38 cellular contexts compared by ENCODE assay signal in the genomic region with DNA sequence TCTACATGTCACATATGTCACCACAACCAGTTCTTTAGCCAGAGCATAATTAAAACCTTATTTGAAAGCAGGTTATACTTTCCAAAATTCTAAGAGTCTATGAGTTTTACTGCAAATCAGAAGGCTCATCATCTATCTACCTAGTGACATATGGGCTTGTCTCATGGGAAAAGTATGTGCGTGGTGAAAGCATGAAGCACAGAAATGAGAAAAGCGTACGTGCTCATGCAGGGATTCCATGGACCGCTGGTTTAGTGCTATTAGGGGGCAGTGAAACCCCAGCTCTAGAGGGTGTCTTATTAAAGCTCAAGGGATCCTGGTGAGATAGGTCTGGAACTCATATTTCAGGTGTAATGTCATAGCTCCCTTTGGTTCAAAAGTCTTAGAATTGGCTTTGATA. TPM values are rescaled to one million over a fixed set of nuclear protein-coding genes. Genes with fewer than 3 reads are reported as not detected.
"Had no signal": no experiment of that assay in that cellular context is flagged by ENCODE, and none has a peak within 500 bp of the region (broad histone marks: within the 10 kb centered on the region; RNA-seq: fewer than 3 reads in every experiment).

No MANE protein-coding gene starts in this region.

- H3K4me3 Mint-ChIP-seq: activated CD4-positive, alpha-beta T cell treated with anti-CD3 and anti-CD28 coated beads for 36 hours; activated CD4-positive, alpha-beta T cell treated with anti-CD3 and anti-CD28 coated beads, Interleukin-2, amount 10 ng/mL, durations not matched to agents 7 days and 5 days; activated CD8-positive, alpha-beta T cell treated with anti-CD3 and anti-CD28 coated beads, Interleukin-2, amount 10 ng/mL, durations not matched to agents 7 days and 5 days; activated naive CD4-positive, alpha-beta T cell treated with anti-CD3 and anti-CD28 coated beads for 36 hours; activated T-cell treated with anti-CD3 and anti-CD28 coated beads, Interleukin-2, amount 50 U/mL, for 4 hours; activated T-helper 1 cell treated with anti-CD3 and anti-CD28 coated beads, Interleukin-12 subunit alpha, Interleukin-12 subunit beta, Interleukin-2, Interleukin-4 antibody, amounts not matched to agents 30 ng/mL and 10 ng/mL and 1 ng/mL, durations not matched to agents 14 hours and 24 hours and 36 hours; brain; T-helper 1 cell treated with Interleukin-12 subunit alpha and Interleukin-12 subunit beta and Interleukin-4 antibody, amounts not matched to agents 30 μg/mL and 1 μg/mL, for 36 hours; T-helper 2 cell treated with Interferon-gamma antibody and Interleukin-4, amounts not matched to agents 5 μg/mL and 100 μg/mL, for 36 hours; WTC11 had no signal

- ATAC-seq: activated CD4-positive, alpha-beta T cell treated with anti-CD3 and anti-CD28 coated beads for 36 hours; activated CD4-positive, CD25-positive, alpha-beta regulatory T cell treated with anti-CD3 and anti-CD28 coated beads, Interleukin-2, amount 50 U/mL, for 24 hours; activated CD8-positive, alpha-beta T cell treated with anti-CD3 and anti-CD28 coated beads, Interleukin-2, amount 10 ng/mL, durations not matched to agents 7 days and 5 days; activated naive CD4-positive, alpha-beta T cell treated with anti-CD3 and anti-CD28 coated beads, Interleukin-2, amount 50 U/mL, for 72 hours; activated T-cell treated with anti-CD3 and anti-CD28 coated beads, Interleukin-2, amount 50 U/mL, for 4 hours; PC-3; WTC11 had no signal

- H3K4me2 ChIP-seq: SK-N-SH had no signal

- H3K36me3 ChIP-seq: adrenal gland, Peyer's patch, SJSA1 had no signal

- DNase-seq: activated CD4-positive, alpha-beta T cell treated with anti-CD3 and anti-CD28 coated beads for 36 hours; activated CD4-positive, alpha-beta T cell treated with anti-CD3 and anti-CD28 coated beads, Interleukin-2, amount 10 ng/mL, durations not matched to agents 7 days and 5 days; activated CD4-positive, alpha-beta T cell treated with anti-CD3 and anti-CD28 coated beads, Interleukin-2, amount 50 U/mL, for 48 hours; activated CD8-positive, alpha-beta memory T cell treated with anti-CD3 and anti-CD28 coated beads, Interleukin-2, amount 50 U/mL, for 4 hours; activated CD8-positive, alpha-beta T cell treated with anti-CD3 and anti-CD28 coated beads, Interleukin-2, amount 10 ng/mL, durations not matched to agents 7 days and 5 days; activated gamma-delta T cell treated with Interleukin-2 at 50 U/mL for 16 hours; activated naive CD4-positive, alpha-beta T cell treated with anti-CD3 and anti-CD28 coated beads for 36 hours; activated T-cell treated with anti-CD3 and anti-CD28 coated beads for 4 hours; activated T-cell treated with anti-CD3 and anti-CD28 coated beads, Interleukin-2, amount 50 U/mL, for 4 hours; adrenal gland; anterior cingulate cortex; caudate nucleus; cerebellar nuclear complex; MM.1S; MV-4-11; NCI-H1092; NCI-H1436 treated with DMSO at 0.1 percent for 48 hours; NCI-H187 treated with DMSO at 0.1 percent for 48 hours; NCI-H2081; NCI-H510A; NCI-H526; NCI-H748 treated with DMSO at 0.1 percent for 48 hours; NK-92 treated with Interleukin-12 subunit alpha and Interleukin-12 subunit beta, amount 100 ng/mL, for 24 hours; PC-3; Peyer's patch; RPMI8226; SHP77 treated with DMSO at 0.1 percent for 48 hours; SK-N-SH had no signal

- H3K9me3 ChIP-seq: adrenal gland, Peyer's patch, SJSA1, SK-N-SH had no signal

- H3K27me3 Mint-ChIP-seq: brain had no signal

- H3K4me1 Mint-ChIP-seq: activated CD4-positive, alpha-beta T cell treated with anti-CD3 and anti-CD28 coated beads for 36 hours; activated CD4-positive, alpha-beta T cell treated with anti-CD3 and anti-CD28 coated beads, Interleukin-2, amount 10 ng/mL, durations not matched to agents 7 days and 5 days had no signal

- H3K4me1 ChIP-seq: Peyer's patch, SJSA1 had no signal

- H3K4me3 ChIP-seq: adrenal gland, Peyer's patch, SJSA1 had no signal

- H3K27ac Mint-ChIP-seq: activated CD4-positive, alpha-beta T cell treated with anti-CD3 and anti-CD28 coated beads for 36 hours; activated CD4-positive, alpha-beta T cell treated with anti-CD3 and anti-CD28 coated beads, Interleukin-2, amount 10 ng/mL, durations not matched to agents 7 days and 5 days; activated CD8-positive, alpha-beta T cell treated with anti-CD3 and anti-CD28 coated beads, Interleukin-2, amount 10 ng/mL, durations not matched to agents 7 days and 5 days; activated naive CD4-positive, alpha-beta T cell treated with anti-CD3 and anti-CD28 coated beads for 36 hours; activated naive CD4-positive, alpha-beta T cell treated with anti-CD3 and anti-CD28 coated beads, Interleukin-2, amount 50 U/mL, for 72 hours; activated T-helper 1 cell treated with anti-CD3 and anti-CD28 coated beads, Interleukin-12 subunit alpha, Interleukin-12 subunit beta, Interleukin-2, Interleukin-4 antibody, amounts not matched to agents 30 ng/mL and 10 ng/mL and 1 ng/mL, durations not matched to agents 14 hours and 24 hours and 36 hours; brain; T-helper 1 cell treated with Interleukin-12 subunit alpha and Interleukin-12 subunit beta and Interleukin-4 antibody, amounts not matched to agents 30 μg/mL and 1 μg/mL, for 36 hours; T-helper 2 cell treated with Interferon-gamma antibody and Interleukin-4, amounts not matched to agents 5 μg/mL and 100 μg/mL, for 36 hours; WTC11 had no signal

- H3K9me3 Mint-ChIP-seq: activated CD4-positive, alpha-beta T cell treated with anti-CD3 and anti-CD28 coated beads, Interleukin-2, amount 10 ng/mL, durations not matched to agents 7 days and 5 days; activated naive CD4-positive, alpha-beta T cell treated with anti-CD3 and anti-CD28 coated beads for 36 hours; activated naive CD4-positive, alpha-beta T cell treated with anti-CD3 and anti-CD28 coated beads, Interleukin-2, amount 50 U/mL, for 72 hours; activated T-cell treated with anti-CD3 and anti-CD28 coated beads, Interleukin-2, amount 50 U/mL, for 4 hours; activated T-helper 1 cell treated with anti-CD3 and anti-CD28 coated beads, Interleukin-12 subunit alpha, Interleukin-12 subunit beta, Interleukin-2, Interleukin-4 antibody, amounts not matched to agents 30 ng/mL and 10 ng/mL and 1 ng/mL, durations not matched to agents 14 hours and 24 hours and 36 hours; brain; T-helper 1 cell treated with Interleukin-12 subunit alpha and Interleukin-12 subunit beta and Interleukin-4 antibody, amounts not matched to agents 30 μg/mL and 1 μg/mL, for 36 hours; T-helper 2 cell treated with Interferon-gamma antibody and Interleukin-4, amounts not matched to agents 5 μg/mL and 100 μg/mL, for 36 hours; WTC11 had no signal

- H3K9ac ChIP-seq: SK-N-SH had no signal

- H3K27me3 ChIP-seq: adrenal gland, Peyer's patch had no signal

- H3K36me3 Mint-ChIP-seq: activated naive CD4-positive, alpha-beta T cell treated with anti-CD3 and anti-CD28 coated beads, Interleukin-2, amount 50 U/mL, for 72 hours; brain; WTC11 had no signal

- H3K27ac ChIP-seq: adrenal gland, Peyer's patch, SJSA1 had no signal

RNA-seq across cellular contexts. Expression of a gene that starts 50.2 kb away (rescaled TPM):
- total RNA-seq: activated CD4-positive, alpha-beta T cell treated with anti-CD3 and anti-CD28 coated beads for 36 hours; activated CD4-positive, alpha-beta T cell treated with anti-CD3 and anti-CD28 coated beads, Interleukin-2, amount 10 ng/mL, durations not matched to agents 7 days and 5 days; activated CD8-positive, alpha-beta T cell treated with anti-CD3 and anti-CD28 coated beads, Interleukin-2, amount 10 ng/mL, durations not matched to agents 7 days and 5 days; activated naive CD4-positive, alpha-beta T cell treated with anti-CD3 and anti-CD28 coated beads, Interleukin-2, amount 50 U/mL, for 72 hours; activated T-cell treated with anti-CD3 and anti-CD28 coated beads, Interleukin-2, amount 50 U/mL, for 4 hours; activated T-helper 1 cell treated with anti-CD3 and anti-CD28 coated beads, Interleukin-12 subunit alpha, Interleukin-12 subunit beta, Interleukin-2, Interleukin-4 antibody, amounts not matched to agents 30 ng/mL and 10 ng/mL and 1 ng/mL, durations not matched to agents 14 hours and 24 hours and 36 hours; bronchial epithelial cell; LHCN-M2; PC-3; SJSA1 had no signal
